Comparison of ENCODE assay signal across 1 cellular context in the genomic region with DNA sequence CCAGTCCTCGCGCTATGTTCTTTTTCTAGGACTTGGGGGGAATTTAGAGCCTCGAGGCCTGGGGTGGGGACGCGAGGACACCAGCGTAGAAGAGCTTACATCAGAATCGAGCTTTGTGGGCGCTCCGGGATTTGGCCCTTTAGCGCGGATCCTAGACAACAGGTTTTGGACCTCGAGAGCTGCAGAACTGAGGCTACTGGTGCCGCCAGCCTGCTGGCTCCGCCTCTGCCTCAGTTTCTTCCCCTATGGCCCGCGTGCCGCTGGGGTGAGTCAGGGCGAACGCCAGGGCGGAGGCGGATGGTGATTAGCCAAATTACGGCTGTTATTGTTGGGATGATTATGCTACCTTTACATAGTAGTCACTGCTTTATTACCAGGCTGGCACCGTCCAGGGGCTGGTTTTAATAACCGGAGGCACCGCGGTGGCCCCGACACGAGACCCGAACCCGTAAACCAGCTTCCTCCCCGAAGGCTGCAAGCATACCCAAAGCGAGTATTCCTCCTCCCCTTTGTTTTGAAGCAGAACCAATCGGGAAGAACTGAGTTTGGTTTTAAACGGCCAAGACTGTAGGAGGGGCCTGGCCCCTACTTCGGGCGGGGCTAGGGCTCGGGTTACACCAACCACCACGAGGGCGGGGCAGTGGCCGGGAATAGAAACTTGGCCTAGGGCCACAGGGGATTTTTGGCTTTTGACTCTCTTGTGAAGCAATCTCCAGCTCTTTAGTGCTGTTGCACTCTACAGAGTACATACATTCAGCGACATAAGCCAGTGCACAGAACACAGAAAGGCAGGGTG.
TF ChIP-seq lines count a peak whose summit lies in the region.

No MANE protein-coding gene starts in this region.

TF ChIP-seq in HepG2, 621 proteins besides CTCF, POLR2A, EP300 and RAD21 (continues in another document):
- TF ChIP-seq SOX5 (CRISPR knock-in tag; IDR thresholded peaks at IDR 0.05; ENCODE audit: borderline replicate concordance) (peak; percentile 45), ZNF256 (CRISPR knock-in tag; conservative IDR thresholded peaks at IDR 0.05) (peak; percentile 81), ZNF724P (CRISPR knock-in tag; IDR thresholded peaks at IDR 0.05; ENCODE audit: borderline replicate concordance) (no peak), KDM2A (CRISPR knock-in tag; IDR thresholded peaks at IDR 0.05; ENCODE audit: borderline replicate concordance, low read depth) (peak; percentile 75), YEATS2 (CRISPR knock-in tag; IDR thresholded peaks at IDR 0.05; ENCODE audit: borderline replicate concordance) (no peak; the same call in 1 of the 2 replicates), ZNF484 (CRISPR knock-in tag; IDR thresholded peaks at IDR 0.05; ENCODE audit: borderline replicate concordance, low read depth) (no peak), PHF5A (CRISPR knock-in tag; IDR thresholded peaks at IDR 0.05; ENCODE audit: low read depth, unreplicated experiment) (peak; percentile 81), HHEX (CRISPR knock-in tag; IDR thresholded peaks at IDR 0.05) (peak; percentile 5; the same call in 1 of the 2 replicates), MTA1 (CRISPR knock-in tag; IDR thresholded peaks at IDR 0.05; ENCODE audit: borderline replicate concordance) (no peak; the same call in 1 of the 2 replicates), SP4 (CRISPR knock-in tag; IDR thresholded peaks at IDR 0.05) (peak; percentile 95), GFI1 (CRISPR knock-in tag; IDR thresholded peaks at IDR 0.05; ENCODE audit: borderline replicate concordance) (no peak), MAFF (IDR thresholded peaks at IDR 0.05; ENCODE audit: low read depth, low read length) (no peak), YY1 (IDR thresholded peaks at IDR 0.05; ENCODE audit: insufficient read depth, insufficient replicate concordance, low read depth, low read length) (no peak), PLRG1 (conservative IDR thresholded peaks at IDR 0.05) (no peak), MYC (CRISPR knock-in tag; IDR thresholded peaks at IDR 0.05; ENCODE audit: borderline replicate concordance) (peak; percentile 85), NCOR1 (IDR thresholded peaks at IDR 0.05; ENCODE audit: borderline replicate concordance, low read length) (peak; percentile 34), NFRKB (IDR thresholded peaks at IDR 0.05) (no peak), NFE2L1 (CRISPR knock-in tag; IDR thresholded peaks at IDR 0.05; ENCODE audit: borderline replicate concordance) (no peak), KLF11 (CRISPR knock-in tag; IDR thresholded peaks at IDR 0.05) (no peak), ZFY (CRISPR knock-in tag; IDR thresholded peaks at IDR 0.05) (peak; percentile 35), PAX8 (CRISPR knock-in tag; IDR thresholded peaks at IDR 0.05; ENCODE audit: borderline replicate concordance) (no peak), ZNF317 (CRISPR knock-in tag; IDR thresholded peaks at IDR 0.05) (peak; percentile 60)
- TF ChIP-seq, protein P1, sequence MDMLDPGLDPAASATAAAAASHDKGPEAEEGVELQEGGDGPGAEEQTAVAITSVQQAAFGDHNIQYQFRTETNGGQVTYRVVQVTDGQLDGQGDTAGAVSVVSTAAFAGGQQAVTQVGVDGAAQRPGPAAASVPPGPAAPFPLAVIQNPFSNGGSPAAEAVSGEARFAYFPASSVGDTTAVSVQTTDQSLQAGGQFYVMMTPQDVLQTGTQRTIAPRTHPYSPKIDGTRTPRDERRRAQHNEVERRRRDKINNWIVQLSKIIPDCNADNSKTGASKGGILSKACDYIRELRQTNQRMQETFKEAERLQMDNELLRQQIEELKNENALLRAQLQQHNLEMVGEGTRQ (IDR thresholded peaks at IDR 0.05; ENCODE audit: low read depth, low read length): no peak
- TF ChIP-seq, protein P1 (CRISPR knock-in tag; IDR thresholded peaks at IDR 0.05; ENCODE audit: borderline replicate concordance): 0 out of 2 replicates have a peak, but pooled peaks have one; percentile 28
- TF ChIP-seq, protein P2, sequence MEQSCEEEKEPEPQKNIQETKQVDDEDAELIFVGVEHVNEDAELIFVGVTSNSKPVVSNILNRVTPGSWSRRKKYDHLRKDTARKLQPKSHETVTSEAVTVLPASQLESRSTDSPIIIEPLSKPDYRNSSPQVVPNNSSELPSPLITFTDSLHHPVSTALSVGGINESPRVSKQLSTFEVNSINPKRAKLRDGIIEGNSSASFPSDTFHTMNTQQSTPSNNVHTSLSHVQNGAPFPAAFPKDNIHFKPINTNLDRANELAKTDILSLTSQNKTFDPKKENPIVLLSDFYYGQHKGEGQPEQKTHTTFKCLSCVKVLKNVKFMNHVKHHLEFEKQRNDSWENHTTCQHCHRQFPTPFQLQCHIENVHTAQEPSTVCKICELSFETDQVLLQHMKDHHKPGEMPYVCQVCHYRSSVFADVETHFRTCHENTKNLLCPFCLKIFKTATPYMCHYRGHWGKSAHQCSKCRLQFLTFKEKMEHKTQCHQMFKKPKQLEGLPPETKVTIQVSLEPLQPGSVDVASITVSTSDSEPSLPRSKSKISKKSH (CRISPR knock-in tag; IDR thresholded peaks at IDR 0.05; ENCODE audit: borderline replicate concordance): peak; percentile 61; the same call in 1 of the 2 replicates
- TF ChIP-seq, protein P3, sequence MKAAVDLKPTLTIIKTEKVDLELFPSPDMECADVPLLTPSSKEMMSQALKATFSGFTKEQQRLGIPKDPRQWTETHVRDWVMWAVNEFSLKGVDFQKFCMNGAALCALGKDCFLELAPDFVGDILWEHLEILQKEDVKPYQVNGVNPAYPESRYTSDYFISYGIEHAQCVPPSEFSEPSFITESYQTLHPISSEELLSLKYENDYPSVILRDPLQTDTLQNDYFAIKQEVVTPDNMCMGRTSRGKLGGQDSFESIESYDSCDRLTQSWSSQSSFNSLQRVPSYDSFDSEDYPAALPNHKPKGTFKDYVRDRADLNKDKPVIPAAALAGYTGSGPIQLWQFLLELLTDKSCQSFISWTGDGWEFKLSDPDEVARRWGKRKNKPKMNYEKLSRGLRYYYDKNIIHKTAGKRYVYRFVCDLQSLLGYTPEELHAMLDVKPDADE (CRISPR knock-in tag; IDR thresholded peaks at IDR 0.05): 0 out of 2 replicates have a peak, but pooled peaks have one; percentile 68
- TF ChIP-seq, protein P4, sequence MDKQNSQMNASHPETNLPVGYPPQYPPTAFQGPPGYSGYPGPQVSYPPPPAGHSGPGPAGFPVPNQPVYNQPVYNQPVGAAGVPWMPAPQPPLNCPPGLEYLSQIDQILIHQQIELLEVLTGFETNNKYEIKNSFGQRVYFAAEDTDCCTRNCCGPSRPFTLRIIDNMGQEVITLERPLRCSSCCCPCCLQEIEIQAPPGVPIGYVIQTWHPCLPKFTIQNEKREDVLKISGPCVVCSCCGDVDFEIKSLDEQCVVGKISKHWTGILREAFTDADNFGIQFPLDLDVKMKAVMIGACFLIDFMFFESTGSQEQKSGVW (CRISPR knock-in tag; IDR thresholded peaks at IDR 0.05; ENCODE audit: borderline replicate concordance): no peak; the same call in 1 of the 2 replicates
- TF ChIP-seq, protein P5, sequence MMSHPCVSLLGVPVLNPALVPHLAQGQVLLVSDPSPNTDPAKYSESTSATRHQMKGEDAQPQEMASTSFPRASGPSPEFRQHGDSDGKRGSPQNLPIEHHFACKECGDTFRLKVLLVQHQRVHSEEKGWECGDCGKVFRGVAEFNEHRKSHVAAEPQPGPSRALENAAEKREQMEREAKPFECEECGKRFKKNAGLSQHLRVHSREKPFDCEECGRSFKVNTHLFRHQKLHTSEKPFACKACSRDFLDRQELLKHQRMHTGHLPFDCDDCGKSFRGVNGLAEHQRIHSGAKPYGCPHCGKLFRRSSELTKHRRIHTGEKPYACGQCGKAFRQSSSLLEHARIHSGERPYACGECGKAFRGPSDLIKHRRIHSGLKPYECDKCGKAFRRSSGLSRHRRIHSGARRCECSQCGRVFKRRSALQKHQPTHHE (CRISPR knock-in tag; IDR thresholded peaks at IDR 0.05; ENCODE audit: borderline replicate concordance): peak; percentile 87; the same call in 1 of the 2 replicates
- TF ChIP-seq, protein P6, sequence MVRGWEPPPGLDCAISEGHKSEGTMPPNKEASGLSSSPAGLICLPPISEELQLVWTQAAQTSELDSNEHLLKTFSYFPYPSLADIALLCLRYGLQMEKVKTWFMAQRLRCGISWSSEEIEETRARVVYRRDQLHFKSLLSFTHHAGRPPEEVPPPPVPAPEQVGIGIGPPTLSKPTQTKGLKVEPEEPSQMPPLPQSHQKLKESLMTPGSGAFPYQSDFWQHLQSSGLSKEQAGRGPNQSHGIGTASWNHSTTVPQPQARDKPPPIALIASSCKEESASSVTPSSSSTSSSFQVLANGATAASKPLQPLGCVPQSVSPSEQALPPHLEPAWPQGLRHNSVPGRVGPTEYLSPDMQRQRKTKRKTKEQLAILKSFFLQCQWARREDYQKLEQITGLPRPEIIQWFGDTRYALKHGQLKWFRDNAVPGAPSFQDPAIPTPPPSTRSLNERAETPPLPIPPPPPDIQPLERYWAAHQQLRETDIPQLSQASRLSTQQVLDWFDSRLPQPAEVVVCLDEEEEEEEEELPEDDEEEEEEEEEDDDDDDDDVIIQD (CRISPR knock-in tag; IDR thresholded peaks at IDR 0.05; ENCODE audit: low read depth): peak; percentile 59; the same call in 1 of the 2 replicates
- TF ChIP-seq, protein P7, sequence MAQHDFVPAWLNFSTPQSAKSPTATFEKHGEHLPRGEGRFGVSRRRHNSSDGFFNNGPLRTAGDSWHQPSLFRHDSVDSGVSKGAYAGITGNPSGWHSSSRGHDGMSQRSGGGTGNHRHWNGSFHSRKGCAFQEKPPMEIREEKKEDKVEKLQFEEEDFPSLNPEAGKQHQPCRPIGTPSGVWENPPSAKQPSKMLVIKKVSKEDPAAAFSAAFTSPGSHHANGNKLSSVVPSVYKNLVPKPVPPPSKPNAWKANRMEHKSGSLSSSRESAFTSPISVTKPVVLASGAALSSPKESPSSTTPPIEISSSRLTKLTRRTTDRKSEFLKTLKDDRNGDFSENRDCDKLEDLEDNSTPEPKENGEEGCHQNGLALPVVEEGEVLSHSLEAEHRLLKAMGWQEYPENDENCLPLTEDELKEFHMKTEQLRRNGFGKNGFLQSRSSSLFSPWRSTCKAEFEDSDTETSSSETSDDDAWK (CRISPR knock-in tag; IDR thresholded peaks at IDR 0.05): no peak
- TF ChIP-seq, protein P8, sequence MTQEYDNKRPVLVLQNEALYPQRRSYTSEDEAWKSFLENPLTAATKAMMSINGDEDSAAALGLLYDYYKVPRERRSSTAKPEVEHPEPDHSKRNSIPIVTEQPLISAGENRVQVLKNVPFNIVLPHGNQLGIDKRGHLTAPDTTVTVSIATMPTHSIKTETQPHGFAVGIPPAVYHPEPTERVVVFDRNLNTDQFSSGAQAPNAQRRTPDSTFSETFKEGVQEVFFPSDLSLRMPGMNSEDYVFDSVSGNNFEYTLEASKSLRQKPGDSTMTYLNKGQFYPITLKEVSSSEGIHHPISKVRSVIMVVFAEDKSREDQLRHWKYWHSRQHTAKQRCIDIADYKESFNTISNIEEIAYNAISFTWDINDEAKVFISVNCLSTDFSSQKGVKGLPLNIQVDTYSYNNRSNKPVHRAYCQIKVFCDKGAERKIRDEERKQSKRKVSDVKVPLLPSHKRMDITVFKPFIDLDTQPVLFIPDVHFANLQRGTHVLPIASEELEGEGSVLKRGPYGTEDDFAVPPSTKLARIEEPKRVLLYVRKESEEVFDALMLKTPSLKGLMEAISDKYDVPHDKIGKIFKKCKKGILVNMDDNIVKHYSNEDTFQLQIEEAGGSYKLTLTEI (CRISPR knock-in tag; conservative IDR thresholded peaks at IDR 0.05): no peak
- TF ChIP-seq, protein P9, sequence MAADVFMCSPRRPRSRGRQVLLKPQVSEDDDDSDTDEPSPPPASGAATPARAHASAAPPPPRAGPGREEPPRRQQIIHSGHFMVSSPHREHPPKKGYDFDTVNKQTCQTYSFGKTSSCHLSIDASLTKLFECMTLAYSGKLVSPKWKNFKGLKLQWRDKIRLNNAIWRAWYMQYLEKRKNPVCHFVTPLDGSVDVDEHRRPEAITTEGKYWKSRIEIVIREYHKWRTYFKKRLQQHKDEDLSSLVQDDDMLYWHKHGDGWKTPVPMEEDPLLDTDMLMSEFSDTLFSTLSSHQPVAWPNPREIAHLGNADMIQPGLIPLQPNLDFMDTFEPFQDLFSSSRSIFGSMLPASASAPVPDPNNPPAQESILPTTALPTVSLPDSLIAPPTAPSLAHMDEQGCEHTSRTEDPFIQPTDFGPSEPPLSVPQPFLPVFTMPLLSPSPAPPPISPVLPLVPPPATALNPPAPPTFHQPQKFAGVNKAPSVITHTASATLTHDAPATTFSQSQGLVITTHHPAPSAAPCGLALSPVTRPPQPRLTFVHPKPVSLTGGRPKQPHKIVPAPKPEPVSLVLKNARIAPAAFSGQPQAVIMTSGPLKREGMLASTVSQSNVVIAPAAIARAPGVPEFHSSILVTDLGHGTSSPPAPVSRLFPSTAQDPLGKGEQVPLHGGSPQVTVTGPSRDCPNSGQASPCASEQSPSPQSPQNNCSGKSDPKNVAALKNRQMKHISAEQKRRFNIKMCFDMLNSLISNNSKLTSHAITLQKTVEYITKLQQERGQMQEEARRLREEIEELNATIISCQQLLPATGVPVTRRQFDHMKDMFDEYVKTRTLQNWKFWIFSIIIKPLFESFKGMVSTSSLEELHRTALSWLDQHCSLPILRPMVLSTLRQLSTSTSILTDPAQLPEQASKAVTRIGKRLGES (CRISPR knock-in tag; IDR thresholded peaks at IDR 0.05; ENCODE audit: borderline replicate concordance): 0 out of 2 replicates have a peak, but pooled peaks have one; percentile 62
- TF ChIP-seq, protein P10, sequence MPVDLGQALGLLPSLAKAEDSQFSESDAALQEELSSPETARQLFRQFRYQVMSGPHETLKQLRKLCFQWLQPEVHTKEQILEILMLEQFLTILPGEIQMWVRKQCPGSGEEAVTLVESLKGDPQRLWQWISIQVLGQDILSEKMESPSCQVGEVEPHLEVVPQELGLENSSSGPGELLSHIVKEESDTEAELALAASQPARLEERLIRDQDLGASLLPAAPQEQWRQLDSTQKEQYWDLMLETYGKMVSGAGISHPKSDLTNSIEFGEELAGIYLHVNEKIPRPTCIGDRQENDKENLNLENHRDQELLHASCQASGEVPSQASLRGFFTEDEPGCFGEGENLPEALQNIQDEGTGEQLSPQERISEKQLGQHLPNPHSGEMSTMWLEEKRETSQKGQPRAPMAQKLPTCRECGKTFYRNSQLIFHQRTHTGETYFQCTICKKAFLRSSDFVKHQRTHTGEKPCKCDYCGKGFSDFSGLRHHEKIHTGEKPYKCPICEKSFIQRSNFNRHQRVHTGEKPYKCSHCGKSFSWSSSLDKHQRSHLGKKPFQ (CRISPR knock-in tag; IDR thresholded peaks at IDR 0.05; ENCODE audit: insufficient replicate concordance): no peak
